ENCODE assay signal across 1 cellular context in the genomic region with DNA sequence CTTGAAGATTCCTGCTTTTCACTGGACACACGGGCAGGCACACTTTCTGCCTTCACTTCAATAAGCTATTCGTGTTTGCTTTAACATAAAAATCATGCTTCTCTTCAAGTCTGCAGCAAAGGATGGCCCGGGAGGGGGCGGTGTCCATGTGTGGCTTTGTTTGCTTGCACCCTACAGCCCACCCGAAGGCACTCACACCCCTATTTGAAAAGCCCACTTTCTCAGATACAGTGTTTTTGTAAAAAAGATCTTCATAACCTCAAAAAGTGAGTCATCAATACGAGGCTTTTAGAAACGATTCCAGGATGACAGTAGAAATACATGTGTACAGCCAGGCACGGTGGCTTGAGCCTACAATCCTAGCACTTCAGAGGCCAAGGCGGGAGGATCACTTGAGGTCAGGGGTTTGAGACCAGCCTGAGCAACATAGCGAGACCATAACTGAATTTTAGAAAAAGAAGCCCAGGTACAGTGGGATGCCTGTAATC.
TF ChIP-seq lines count a peak whose summit lies in the region.

No MANE protein-coding gene starts in this region.

TF ChIP-seq in GM12891, 5 proteins besides CTCF, POLR2A, EP300 and RAD21:
- no peak for TF ChIP-seq TAF1 (IDR thresholded peaks at IDR 0.05; ENCODE audit: low read depth, low read length)
